In the genomic region with DNA sequence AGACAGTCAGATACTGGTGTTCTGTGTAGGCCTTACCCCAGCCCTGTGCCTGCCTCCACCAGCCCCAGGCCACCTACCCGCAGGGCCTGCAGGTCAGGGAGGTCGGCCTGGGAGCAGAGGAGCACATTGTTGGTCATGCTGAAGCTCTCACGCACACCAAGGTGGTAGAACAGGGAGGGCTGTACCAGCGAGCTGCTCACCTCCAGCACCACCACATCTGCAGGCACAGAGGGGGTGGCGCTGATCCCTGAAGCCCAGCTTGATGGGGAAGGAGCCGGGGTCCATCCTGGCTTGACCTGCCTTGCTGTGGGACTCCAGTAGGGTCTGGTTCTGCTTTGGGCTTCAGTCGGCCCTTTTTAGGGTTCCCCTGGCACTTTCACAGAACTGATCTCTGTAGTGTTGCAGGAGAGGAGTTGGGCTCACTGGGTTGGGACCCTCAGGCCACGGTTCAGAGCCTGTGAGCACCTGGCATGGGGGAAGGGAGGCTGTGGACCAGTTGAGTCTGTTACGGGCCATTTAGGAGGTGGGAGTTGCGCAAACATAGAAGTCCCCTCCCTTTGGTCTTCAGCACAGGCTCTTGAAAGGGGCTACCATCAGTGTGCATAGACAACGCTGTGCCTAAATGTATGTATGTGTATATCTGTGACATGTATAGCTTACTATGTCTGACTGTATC, we compare ENCODE assay signal across 1 cellular context.
TF ChIP-seq lines count a peak whose summit lies in the region.

No MANE protein-coding gene starts in this region.

TF ChIP-seq in HepG2, 621 proteins besides CTCF, POLR2A, EP300 and RAD21 (continues in another document):
- TF ChIP-seq ZBTB4 (CRISPR knock-in tag; IDR thresholded peaks at IDR 0.05; ENCODE audit: borderline replicate concordance) (no peak; the same call in 1 of the 2 replicates), FIP1L1 (IDR thresholded peaks at IDR 0.05; ENCODE audit: borderline replicate concordance, insufficient read depth, low read depth, low read length) (no peak), SSRP1 (CRISPR knock-in tag; IDR thresholded peaks at IDR 0.05) (no peak), ZNF792 (CRISPR knock-in tag; IDR thresholded peaks at IDR 0.05) (no peak), ZFP1 (CRISPR knock-in tag; IDR thresholded peaks at IDR 0.05) (0 out of 2 replicates have a peak, but pooled peaks have one; percentile 23), KLF13 (CRISPR knock-in tag; IDR thresholded peaks at IDR 0.05) (no peak), CREB1 (IDR thresholded peaks at IDR 0.05) (no peak), CREB1 (CRISPR knock-in tag; IDR thresholded peaks at IDR 0.05) (no peak), ZNF329 (CRISPR knock-in tag; IDR thresholded peaks at IDR 0.05; ENCODE audit: low read depth) (no peak), RXRA (CRISPR knock-in tag; IDR thresholded peaks at IDR 0.05) (no peak), SPEN (CRISPR knock-in tag; IDR thresholded peaks at IDR 0.05; ENCODE audit: low read depth) (no peak), SRSF4 (IDR thresholded peaks at IDR 0.05; ENCODE audit: low read depth, low read length, poor library complexity, severe bottlenecking) (no peak), ZNF761 (CRISPR knock-in tag; conservative IDR thresholded peaks at IDR 0.05) (no peak), ZNF512B (CRISPR knock-in tag; IDR thresholded peaks at IDR 0.05; ENCODE audit: borderline replicate concordance) (no peak), ZNF784 (CRISPR knock-in tag; IDR thresholded peaks at IDR 0.05; ENCODE audit: borderline replicate concordance) (0 out of 2 replicates have a peak, but pooled peaks have one; percentile 2), ZNF496 (CRISPR knock-in tag; IDR thresholded peaks at IDR 0.05; ENCODE audit: insufficient replicate concordance) (no peak), ZFP62 (CRISPR knock-in tag; IDR thresholded peaks at IDR 0.05) (no peak), ZBTB14 (CRISPR knock-in tag; IDR thresholded peaks at IDR 0.05) (no peak), ZNF33B (CRISPR knock-in tag; IDR thresholded peaks at IDR 0.05) (no peak), PRMT3 (CRISPR knock-in tag; IDR thresholded peaks at IDR 0.05; ENCODE audit: borderline replicate concordance, low read depth) (no peak), KLF6 (CRISPR knock-in tag; IDR thresholded peaks at IDR 0.05) (no peak), MAFG (CRISPR knock-in tag; IDR thresholded peaks at IDR 0.05) (no peak), AGO2 (optimal IDR thresholded peaks at IDR 0.05; ENCODE audit: low read depth, low read length) (no peak), GTF2F1 (IDR thresholded peaks at IDR 0.05; ENCODE audit: low read length) (no peak), ZC3H4 (CRISPR knock-in tag; IDR thresholded peaks at IDR 0.05; ENCODE audit: borderline replicate concordance) (no peak), ZNF234 (CRISPR knock-in tag; conservative IDR thresholded peaks at IDR 0.05) (no peak)
- TF ChIP-seq, protein P1, sequence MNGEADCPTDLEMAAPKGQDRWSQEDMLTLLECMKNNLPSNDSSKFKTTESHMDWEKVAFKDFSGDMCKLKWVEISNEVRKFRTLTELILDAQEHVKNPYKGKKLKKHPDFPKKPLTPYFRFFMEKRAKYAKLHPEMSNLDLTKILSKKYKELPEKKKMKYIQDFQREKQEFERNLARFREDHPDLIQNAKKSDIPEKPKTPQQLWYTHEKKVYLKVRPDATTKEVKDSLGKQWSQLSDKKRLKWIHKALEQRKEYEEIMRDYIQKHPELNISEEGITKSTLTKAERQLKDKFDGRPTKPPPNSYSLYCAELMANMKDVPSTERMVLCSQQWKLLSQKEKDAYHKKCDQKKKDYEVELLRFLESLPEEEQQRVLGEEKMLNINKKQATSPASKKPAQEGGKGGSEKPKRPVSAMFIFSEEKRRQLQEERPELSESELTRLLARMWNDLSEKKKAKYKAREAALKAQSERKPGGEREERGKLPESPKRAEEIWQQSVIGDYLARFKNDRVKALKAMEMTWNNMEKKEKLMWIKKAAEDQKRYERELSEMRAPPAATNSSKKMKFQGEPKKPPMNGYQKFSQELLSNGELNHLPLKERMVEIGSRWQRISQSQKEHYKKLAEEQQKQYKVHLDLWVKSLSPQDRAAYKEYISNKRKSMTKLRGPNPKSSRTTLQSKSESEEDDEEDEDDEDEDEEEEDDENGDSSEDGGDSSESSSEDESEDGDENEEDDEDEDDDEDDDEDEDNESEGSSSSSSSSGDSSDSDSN (CRISPR knock-in tag; IDR thresholded peaks at IDR 0.05): no peak
- TF ChIP-seq, protein P2, sequence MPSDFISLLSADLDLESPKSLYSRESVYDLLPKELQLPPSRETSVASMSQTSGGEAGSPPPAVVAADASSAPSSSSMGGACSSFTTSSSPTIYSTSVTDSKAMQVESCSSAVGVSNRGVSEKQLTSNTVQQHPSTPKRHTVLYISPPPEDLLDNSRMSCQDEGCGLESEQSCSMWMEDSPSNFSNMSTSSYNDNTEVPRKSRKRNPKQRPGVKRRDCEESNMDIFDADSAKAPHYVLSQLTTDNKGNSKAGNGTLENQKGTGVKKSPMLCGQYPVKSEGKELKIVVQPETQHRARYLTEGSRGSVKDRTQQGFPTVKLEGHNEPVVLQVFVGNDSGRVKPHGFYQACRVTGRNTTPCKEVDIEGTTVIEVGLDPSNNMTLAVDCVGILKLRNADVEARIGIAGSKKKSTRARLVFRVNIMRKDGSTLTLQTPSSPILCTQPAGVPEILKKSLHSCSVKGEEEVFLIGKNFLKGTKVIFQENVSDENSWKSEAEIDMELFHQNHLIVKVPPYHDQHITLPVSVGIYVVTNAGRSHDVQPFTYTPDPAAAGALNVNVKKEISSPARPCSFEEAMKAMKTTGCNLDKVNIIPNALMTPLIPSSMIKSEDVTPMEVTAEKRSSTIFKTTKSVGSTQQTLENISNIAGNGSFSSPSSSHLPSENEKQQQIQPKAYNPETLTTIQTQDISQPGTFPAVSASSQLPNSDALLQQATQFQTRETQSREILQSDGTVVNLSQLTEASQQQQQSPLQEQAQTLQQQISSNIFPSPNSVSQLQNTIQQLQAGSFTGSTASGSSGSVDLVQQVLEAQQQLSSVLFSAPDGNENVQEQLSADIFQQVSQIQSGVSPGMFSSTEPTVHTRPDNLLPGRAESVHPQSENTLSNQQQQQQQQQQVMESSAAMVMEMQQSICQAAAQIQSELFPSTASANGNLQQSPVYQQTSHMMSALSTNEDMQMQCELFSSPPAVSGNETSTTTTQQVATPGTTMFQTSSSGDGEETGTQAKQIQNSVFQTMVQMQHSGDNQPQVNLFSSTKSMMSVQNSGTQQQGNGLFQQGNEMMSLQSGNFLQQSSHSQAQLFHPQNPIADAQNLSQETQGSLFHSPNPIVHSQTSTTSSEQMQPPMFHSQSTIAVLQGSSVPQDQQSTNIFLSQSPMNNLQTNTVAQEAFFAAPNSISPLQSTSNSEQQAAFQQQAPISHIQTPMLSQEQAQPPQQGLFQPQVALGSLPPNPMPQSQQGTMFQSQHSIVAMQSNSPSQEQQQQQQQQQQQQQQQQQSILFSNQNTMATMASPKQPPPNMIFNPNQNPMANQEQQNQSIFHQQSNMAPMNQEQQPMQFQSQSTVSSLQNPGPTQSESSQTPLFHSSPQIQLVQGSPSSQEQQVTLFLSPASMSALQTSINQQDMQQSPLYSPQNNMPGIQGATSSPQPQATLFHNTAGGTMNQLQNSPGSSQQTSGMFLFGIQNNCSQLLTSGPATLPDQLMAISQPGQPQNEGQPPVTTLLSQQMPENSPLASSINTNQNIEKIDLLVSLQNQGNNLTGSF (CRISPR knock-in tag; IDR thresholded peaks at IDR 0.05): no peak
- TF ChIP-seq, protein P3, sequence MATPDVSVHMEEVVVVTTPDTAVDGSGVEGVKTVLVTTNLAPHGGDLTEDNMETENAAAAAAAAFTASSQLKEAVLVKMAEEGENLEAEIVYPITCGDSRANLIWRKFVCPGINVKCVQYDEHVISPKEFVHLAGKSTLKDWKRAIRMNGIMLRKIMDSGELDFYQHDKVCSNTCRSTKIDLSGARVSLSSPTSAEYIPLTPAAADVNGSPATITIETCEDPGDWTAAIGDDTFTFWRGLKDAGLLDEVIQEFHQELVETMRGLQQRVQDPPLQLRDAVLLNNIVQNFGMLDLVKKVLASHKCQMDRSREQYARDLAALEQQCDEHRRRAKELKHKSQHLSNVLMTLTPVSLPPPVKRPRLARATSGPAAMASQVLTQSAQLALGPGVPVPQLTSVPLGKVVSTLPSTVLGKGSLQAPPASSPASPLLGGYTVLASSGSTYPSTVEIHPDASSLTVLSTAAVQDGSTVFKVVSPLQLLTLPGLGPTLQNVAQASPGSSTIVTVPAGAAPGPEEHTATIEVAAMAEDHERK (CRISPR knock-in tag; IDR thresholded peaks at IDR 0.05; ENCODE audit: low read depth): no peak
- TF ChIP-seq, protein P4, sequence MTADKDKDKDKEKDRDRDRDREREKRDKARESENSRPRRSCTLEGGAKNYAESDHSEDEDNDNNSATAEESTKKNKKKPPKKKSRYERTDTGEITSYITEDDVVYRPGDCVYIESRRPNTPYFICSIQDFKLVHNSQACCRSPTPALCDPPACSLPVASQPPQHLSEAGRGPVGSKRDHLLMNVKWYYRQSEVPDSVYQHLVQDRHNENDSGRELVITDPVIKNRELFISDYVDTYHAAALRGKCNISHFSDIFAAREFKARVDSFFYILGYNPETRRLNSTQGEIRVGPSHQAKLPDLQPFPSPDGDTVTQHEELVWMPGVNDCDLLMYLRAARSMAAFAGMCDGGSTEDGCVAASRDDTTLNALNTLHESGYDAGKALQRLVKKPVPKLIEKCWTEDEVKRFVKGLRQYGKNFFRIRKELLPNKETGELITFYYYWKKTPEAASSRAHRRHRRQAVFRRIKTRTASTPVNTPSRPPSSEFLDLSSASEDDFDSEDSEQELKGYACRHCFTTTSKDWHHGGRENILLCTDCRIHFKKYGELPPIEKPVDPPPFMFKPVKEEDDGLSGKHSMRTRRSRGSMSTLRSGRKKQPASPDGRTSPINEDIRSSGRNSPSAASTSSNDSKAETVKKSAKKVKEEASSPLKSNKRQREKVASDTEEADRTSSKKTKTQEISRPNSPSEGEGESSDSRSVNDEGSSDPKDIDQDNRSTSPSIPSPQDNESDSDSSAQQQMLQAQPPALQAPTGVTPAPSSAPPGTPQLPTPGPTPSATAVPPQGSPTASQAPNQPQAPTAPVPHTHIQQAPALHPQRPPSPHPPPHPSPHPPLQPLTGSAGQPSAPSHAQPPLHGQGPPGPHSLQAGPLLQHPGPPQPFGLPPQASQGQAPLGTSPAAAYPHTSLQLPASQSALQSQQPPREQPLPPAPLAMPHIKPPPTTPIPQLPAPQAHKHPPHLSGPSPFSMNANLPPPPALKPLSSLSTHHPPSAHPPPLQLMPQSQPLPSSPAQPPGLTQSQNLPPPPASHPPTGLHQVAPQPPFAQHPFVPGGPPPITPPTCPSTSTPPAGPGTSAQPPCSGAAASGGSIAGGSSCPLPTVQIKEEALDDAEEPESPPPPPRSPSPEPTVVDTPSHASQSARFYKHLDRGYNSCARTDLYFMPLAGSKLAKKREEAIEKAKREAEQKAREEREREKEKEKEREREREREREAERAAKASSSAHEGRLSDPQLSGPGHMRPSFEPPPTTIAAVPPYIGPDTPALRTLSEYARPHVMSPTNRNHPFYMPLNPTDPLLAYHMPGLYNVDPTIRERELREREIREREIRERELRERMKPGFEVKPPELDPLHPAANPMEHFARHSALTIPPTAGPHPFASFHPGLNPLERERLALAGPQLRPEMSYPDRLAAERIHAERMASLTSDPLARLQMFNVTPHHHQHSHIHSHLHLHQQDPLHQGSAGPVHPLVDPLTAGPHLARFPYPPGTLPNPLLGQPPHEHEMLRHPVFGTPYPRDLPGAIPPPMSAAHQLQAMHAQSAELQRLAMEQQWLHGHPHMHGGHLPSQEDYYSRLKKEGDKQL (CRISPR knock-in tag; IDR thresholded peaks at IDR 0.05; ENCODE audit: low read depth): no peak
